Comparison of ENCODE assay signal across 8 cellular contexts in the genomic region with DNA sequence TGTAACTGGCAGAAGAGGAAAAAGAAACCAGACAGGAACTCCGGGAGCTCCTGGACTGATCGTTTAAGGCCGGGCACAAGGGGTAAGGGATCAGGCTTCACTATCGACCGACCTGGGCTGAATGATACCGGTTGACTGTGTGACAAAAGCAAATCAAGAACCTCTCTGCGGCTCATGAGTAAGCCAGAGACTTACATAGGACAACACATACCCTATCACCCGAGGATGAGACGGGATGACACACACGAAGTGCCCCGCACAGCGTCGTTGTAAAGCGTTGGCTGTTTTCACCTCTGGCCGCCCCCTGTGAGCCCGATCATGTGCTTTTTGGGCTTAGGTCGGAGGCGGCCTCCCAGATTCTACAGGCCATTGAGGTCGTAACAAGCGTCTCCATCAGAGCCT. TPM values are rescaled to one million over a fixed set of nuclear protein-coding genes. Genes with fewer than 3 reads are reported as not detected.
DNase-seq lines count a peak whose midpoint lies in the region; ATAC-seq and TF ChIP-seq lines count a peak whose summit lies in the region.

No MANE protein-coding gene starts in this region.

- peaks cover 32% of the 10 kb centered on the region for H3K4me1 ChIP-seq in CD4-positive, CD25-positive, alpha-beta regulatory T cell (ENCODE audit: control insufficient read depth, insufficient read depth, low read length, poor library complexity, severe bottlenecking)
- peaks cover 27% of the 10 kb centered on the region for H3K4me1 ChIP-seq in hepatocyte (ENCODE audit: insufficient read depth)

- peaks cover 5% of the 10 kb centered on the region for H3K27me3 Mint-ChIP-seq in CD4-positive, CD25-positive, alpha-beta regulatory T cell
- no peaks in the 10 kb centered on the region for H3K27me3 Mint-ChIP-seq in activated naive CD4-positive, alpha-beta T cell treated with anti-CD3 and anti-CD28 coated beads, Interleukin-2, amount 50 U/mL, for 24 hours

- TF ChIP-seq CTCF in hepatocyte (IDR thresholded peaks at IDR 0.05; ENCODE audit: poor library complexity) = no peak

- H4K20me1 ChIP-seq in hepatocyte (ENCODE audit: insufficient read depth, poor library complexity, severe bottlenecking) = peaks cover 19% of the 10 kb centered on the region

- H3K4me1 Mint-ChIP-seq in CD4-positive, CD25-positive, alpha-beta regulatory T cell = peaks cover 5 to 45% (median 32%) of the 10 kb centered on the region in 4 donors
- peaks cover 37% of the 10 kb centered on the region for H3K4me1 Mint-ChIP-seq in activated naive CD4-positive, alpha-beta T cell treated with anti-CD3 and anti-CD28 coated beads, Interleukin-2, amount 50 U/mL, for 24 hours

- H3K27ac Mint-ChIP-seq in CD4-positive, CD25-positive, alpha-beta regulatory T cell = peak overlapping the region; percentile 99
- peak overlapping the region; percentile 99 for H3K27ac Mint-ChIP-seq in activated naive CD4-positive, alpha-beta T cell treated with anti-CD3 and anti-CD28 coated beads, Interleukin-2, amount 50 U/mL, for 24 hours

- no peaks in the 10 kb centered on the region for H3K36me3 Mint-ChIP-seq in CD4-positive, CD25-positive, alpha-beta regulatory T cell
- peaks cover 2% of the 10 kb centered on the region for H3K36me3 Mint-ChIP-seq in activated naive CD4-positive, alpha-beta T cell treated with anti-CD3 and anti-CD28 coated beads, Interleukin-2, amount 50 U/mL, for 24 hours

- peak; percentile 71 to 76 for ATAC-seq in CD4-positive, CD25-positive, alpha-beta regulatory T cell (ENCODE audit: low read depth in 2 of 2)

- peaks cover 0 to 2% (median 0%) of the 10 kb centered on the region in 7 donors for H3K9me3 Mint-ChIP-seq in CD4-positive, CD25-positive, alpha-beta regulatory T cell
- H3K9me3 Mint-ChIP-seq in activated naive CD4-positive, alpha-beta T cell treated with anti-CD3 and anti-CD28 coated beads, Interleukin-2, amount 50 U/mL, for 24 hours = no peaks in the 10 kb centered on the region

- peak overlapping the region; percentile 100 for H3K27ac ChIP-seq in CD4-positive, CD25-positive, alpha-beta regulatory T cell (ENCODE audit: insufficient read depth, low read length, poor library complexity, severe bottlenecking)
- peak overlapping the region; percentile 96 for H3K27ac ChIP-seq in hepatocyte

- WGBS in hepatocyte (ENCODE audit: low lambda C conversion rate, missing lambda C conversion rate) = 11% methylated on average over 20 of the region's 20 CpGs

- H3K9me2 ChIP-seq in hepatocyte (replicated peaks; ENCODE audit: insufficient read depth) = no peaks in the 10 kb centered on the region

- peak; percentile 60 to 81 (median 73) for DNase-seq in CD4-positive, CD25-positive, alpha-beta regulatory T cell
- DNase-seq in H7 (peak; percentile 51), RKO (ENCODE audit: low spot score) (peak; percentile 62), hepatocyte (ENCODE audit: low spot score) (peak; percentile 61), NCI-H2227 (lab: John Stamatoyannopoulos, UW; ENCODE audit: unreplicated experiment) (no peak), NCI-H2107 (lab: John Stamatoyannopoulos, UW) (no peak)
- DNase-seq in stimulated activated CD4-positive, alpha-beta T cell treated with anti-CD3 and anti-CD28 coated beads, Interleukin-12 subunit alpha, Interleukin-12 subunit beta, amount 100 ng/mL, for 4 hours = peak; percentile 59

- H3K4me3 ChIP-seq in CD4-positive, CD25-positive, alpha-beta regulatory T cell (ENCODE audit: low read depth, low read length) = peak overlapping the region; percentile 17
- peak overlapping the region; percentile 66 for H3K4me3 ChIP-seq in H7 (ENCODE audit: insufficient read depth, low read depth, low read length)
- H3K4me3 ChIP-seq in hepatocyte = peak overlapping the region; percentile 33

- peaks cover 40% of the 10 kb centered on the region for H3K79me2 ChIP-seq in hepatocyte

- H3K4me2 ChIP-seq in hepatocyte = peak overlapping the region; percentile 90

- H3K36me3 ChIP-seq in CD4-positive, CD25-positive, alpha-beta regulatory T cell (ENCODE audit: control insufficient read depth, insufficient read depth, low read length) = no peaks in the 10 kb centered on the region
- no peaks in the 10 kb centered on the region for H3K36me3 ChIP-seq in H7 (replicated peaks; ENCODE audit: control insufficient read depth, insufficient read depth, low read length)
- no peaks in the 10 kb centered on the region for H3K36me3 ChIP-seq in hepatocyte (replicated peaks; ENCODE audit: insufficient read depth, low read depth)

- H3K27me3 ChIP-seq in CD4-positive, CD25-positive, alpha-beta regulatory T cell (ENCODE audit: control insufficient read depth, insufficient read depth, low read length) = no peaks in the 10 kb centered on the region
- H3K27me3 ChIP-seq in H7 (ENCODE audit: control insufficient read depth, insufficient read depth, low read length) = no peaks in the 10 kb centered on the region
- H3K27me3 ChIP-seq in hepatocyte = no peaks in the 10 kb centered on the region

- peak overlapping the region; percentile 68 for H2AFZ ChIP-seq in hepatocyte

- peak overlapping the region; percentile 93 to 96 (median 94) for H3K4me3 Mint-ChIP-seq in CD4-positive, CD25-positive, alpha-beta regulatory T cell
- H3K4me3 Mint-ChIP-seq in activated naive CD4-positive, alpha-beta T cell treated with anti-CD3 and anti-CD28 coated beads, Interleukin-2, amount 50 U/mL, for 24 hours = peak overlapping the region; percentile 95

- no peaks in the 10 kb centered on the region for H3K9me3 ChIP-seq in CD4-positive, CD25-positive, alpha-beta regulatory T cell (ENCODE audit: control insufficient read depth in 2 of 2, low read length in 2 of 2)
- H3K9me3 ChIP-seq in hepatocyte (ENCODE audit: low read depth) = no peaks in the 10 kb centered on the region

RNA-seq across cellular contexts. Expression of a gene that starts 0.7 kb away (rescaled TPM):
- 38.9 TPM for total RNA-seq in CD4-positive, CD25-positive, alpha-beta regulatory T cell
- polyA plus RNA-seq in CD4-positive, CD25-positive, alpha-beta regulatory T cell = 10 to 100 TPM; 19.4 to 27.7 (median 24.1) TPM
- total RNA-seq in H7 (2014; rRNA removed; shearing (Covaris generic)) = 46.9 and 53.4 TPM in 2 replicates
- total RNA-seq in hepatocyte = 27.0 and 30.6 TPM in 2 replicates
- polyA plus RNA-seq in hepatocyte = 32.4 and 38.5 TPM in 2 replicates

RNA-seq across cellular contexts. Expression of a gene that starts 31.4 kb away (rescaled TPM):
- 7.7 TPM for total RNA-seq in CD4-positive, CD25-positive, alpha-beta regulatory T cell
- not detected for polyA plus RNA-seq in CD4-positive, CD25-positive, alpha-beta regulatory T cell
- total RNA-seq in H7 (2014; rRNA removed; shearing (Covaris generic)) = 23.4 and 25.0 TPM in 2 replicates
- 31.8 and 46.0 TPM in 2 replicates for total RNA-seq in hepatocyte
- 169 and 175 TPM in 2 replicates for polyA plus RNA-seq in hepatocyte

RNA-seq across cellular contexts. Expression of a gene that starts 32.9 kb away (rescaled TPM):
- total RNA-seq in CD4-positive, CD25-positive, alpha-beta regulatory T cell = 75.8 TPM
- polyA plus RNA-seq in CD4-positive, CD25-positive, alpha-beta regulatory T cell = 100 to 1,000 TPM; 199 to 248 (median 214) TPM
- total RNA-seq in H7 (2014; rRNA removed; shearing (Covaris generic)) = 104 and 117 TPM in 2 replicates
- total RNA-seq in hepatocyte = 130 and 134 TPM in 2 replicates
- 198 and 202 TPM in 2 replicates for polyA plus RNA-seq in hepatocyte

Comparison
In these comparisons a context has a peak if more than half of its experiments do, and no peak if none do; other contexts are left out.
1. DNase-seq: peak in CD4-positive, CD25-positive, alpha-beta regulatory T cell (3 of 3), H7 (single experiment), RKO (single experiment), hepatocyte (single experiment) and stimulated activated CD4-positive, alpha-beta T cell treated with anti-CD3 and anti-CD28 coated beads, Interleukin-12 subunit alpha, Interleukin-12 subunit beta, amount 100 ng/mL, for 4 hours (single experiment); none in NCI-H2227 (single experiment) and NCI-H2107 (single experiment).
2. Peak in every context shown above with its lines, with median percentiles within 50 percentile points of each other: H3K4me3 ChIP-seq.